11 cellular contexts compared by ENCODE assay signal in genomic region chr4:26073886-26074560, GRCh38.
DNase-seq lines count a peak whose midpoint lies in the region; ATAC-seq, FAIRE-seq and TF ChIP-seq lines count a peak whose summit lies in the region.
"Had no signal": no experiment of that assay in that cellular context is flagged by ENCODE, and none has a peak within 500 bp of the region (broad histone marks: within the 10 kb centered on the region; RNA-seq: fewer than 3 reads in every experiment).

No MANE protein-coding gene starts in this region.

- no peak overlapping the region for H4K91ac ChIP-seq in neuronal stem cell (ENCODE audit: low read depth, low read length, poor library complexity)

- WGBS in neuronal stem cell (ENCODE audit: extremely low coverage in 2 of 2, insufficient read length in 2 of 2, insufficient replicate concordance in 1 of 2), 2 donors = no CpG with 5 or more reads among the region's 6 CpGs

- H2BK15ac ChIP-seq in neuronal stem cell (ENCODE audit: low read length) = no peak overlapping the region

- TF ChIP-seq CTCF in CD14-positive monocyte (IDR thresholded peaks at IDR 0.05) (no peak), omental fat pad (IDR thresholded peaks at IDR 0.05) (no peak)

- intact Hi-C loops in CD14-positive monocyte (cut with micrococcal nuclease) = no loop called here

- no peak overlapping the region for H2BK12ac ChIP-seq in neuronal stem cell (ENCODE audit: low read length)

- peak overlapping the region; percentile 98 to 99 (median 98) for H3K27ac Mint-ChIP-seq in CD14-positive monocyte
- H3K27ac Mint-ChIP-seq in activated naive CD4-positive, alpha-beta T cell treated with anti-CD3 and anti-CD28 coated beads, Interleukin-2, amount 10 ng/mL, durations not matched to agents 7 days and 5 days = peak overlapping the region; percentile 2

- CTCF ChIA-PET in activated naive CD4-positive, alpha-beta T cell treated with anti-CD3 and anti-CD28 coated beads, Interleukin-2, amount 10 ng/mL, durations not matched to agents 7 days and 5 days (lab: Charles Lee) = interaction anchor here (1.3 to 1.4 kb wide), 2 partner anchors 14 to 246 kb away, joined by 3 to 4 read pairs; no protein-coding TSS in a partner anchor

- no peak overlapping the region for H2BK120ac ChIP-seq in neuronal stem cell (ENCODE audit: low read depth, low read length)

- no peak overlapping the region for H2AFZ ChIP-seq in neuronal stem cell (ENCODE audit: low read length)

- no peak overlapping the region for H2AK5ac ChIP-seq in neuronal stem cell (ENCODE audit: low read depth, low read length)

- H4K8ac ChIP-seq in neuronal stem cell (ENCODE audit: low read depth, low read length) = no peak overlapping the region

- H3K27me3 ChIP-seq in neuronal stem cell (ENCODE audit: control insufficient read depth in 3 of 3, insufficient read depth in 3 of 3, low read depth in 1 of 3, low read length in 3 of 3) = no peaks in the 10 kb centered on the region
- H3K27me3 ChIP-seq: vagina had no signal

- H3K79me1 ChIP-seq in neuronal stem cell (ENCODE audit: low read depth, low read length) = no peaks in the 10 kb centered on the region

- H3K4me1 Mint-ChIP-seq in CD14-positive monocyte = peaks cover 74% of the 10 kb centered on the region
- H3K4me1 Mint-ChIP-seq in activated naive CD4-positive, alpha-beta T cell treated with anti-CD3 and anti-CD28 coated beads, Interleukin-2, amount 10 ng/mL, durations not matched to agents 7 days and 5 days = peaks cover 37% of the 10 kb centered on the region

- no peak for TF ChIP-seq POLR2A in GM12892 (IDR thresholded peaks at IDR 0.05; ENCODE audit: low read depth, low read length)

- no peak overlapping the region for H3K4me3 ChIP-seq in neuronal stem cell (ENCODE audit: low read length in 2 of 2)
- H3K4me3 ChIP-seq: vagina had no signal

- peaks cover 0 to 4% (median 0%) of the 10 kb centered on the region in 7 donors for H3K9me3 Mint-ChIP-seq in CD14-positive monocyte
- peaks cover 21% of the 10 kb centered on the region for H3K9me3 Mint-ChIP-seq in activated naive CD4-positive, alpha-beta T cell treated with anti-CD3 and anti-CD28 coated beads, Interleukin-2, amount 10 ng/mL, durations not matched to agents 7 days and 5 days

- no peak overlapping the region for H2BK5ac ChIP-seq in neuronal stem cell (ENCODE audit: low read length)

- no peak overlapping the region for H3K27ac ChIP-seq in neuronal stem cell (replicated peaks; ENCODE audit: low read length)
- H3K27ac ChIP-seq: vagina had no signal

- ATAC-seq in omental fat pad (ENCODE audit: low FRiP score) (no peak), GM21526 (IDR thresholded peaks at IDR 0.05; ENCODE audit: low FRiP score, unreplicated experiment) (no peak)

- no peaks in the 10 kb centered on the region for H3K36me3 ChIP-seq in neuronal stem cell (replicated peaks in 1 of 2; ENCODE audit: control insufficient read depth in 2 of 2, insufficient read depth in 2 of 2, low read length in 2 of 2)
- H3K36me3 ChIP-seq: vagina had no signal

- no peak overlapping the region for H3K4me2 ChIP-seq in neuronal stem cell (ENCODE audit: insufficient read depth, low read length, poor library complexity, severe bottlenecking)

- H3K4me3 Mint-ChIP-seq in CD14-positive monocyte = peak overlapping the region in 1 of 2 donors; percentile 59
- no peak overlapping the region for H3K4me3 Mint-ChIP-seq in activated naive CD4-positive, alpha-beta T cell treated with anti-CD3 and anti-CD28 coated beads, Interleukin-2, amount 10 ng/mL, durations not matched to agents 7 days and 5 days

- H3K4ac ChIP-seq in neuronal stem cell (ENCODE audit: low read length) = no peak overlapping the region

- no peak for DNase-seq in CD14-positive monocyte (ENCODE audit: low spot score)
- DNase-seq in GM12892 (ENCODE audit: insufficient read length) = no peak
- no peak for DNase-seq in activated naive CD4-positive, alpha-beta T cell treated with anti-CD3 and anti-CD28 coated beads, Interleukin-2, amount 10 ng/mL, durations not matched to agents 7 days and 5 days
- DNase-seq in neuronal stem cell (ENCODE audit: low spot score) = no peak
- DNase-seq in omental fat pad (ENCODE audit: low spot score) = no peak
- no peak for DNase-seq in retina
- no peak for DNase-seq in NCI-H2081 (lab: John Stamatoyannopoulos, UW)
- DNase-seq: NCI-H2029 treated with DMSO at 0.1 percent for 48 hours, NCI-H82 had no signal

- no peaks in the 10 kb centered on the region for H3K9me3 ChIP-seq in neuronal stem cell (replicated peaks in 1 of 2; ENCODE audit: control insufficient read depth in 2 of 2, insufficient read depth in 1 of 2, low read depth in 1 of 2, low read length in 2 of 2)
- H3K9me3 ChIP-seq: vagina had no signal

- H3K27me3 Mint-ChIP-seq in CD14-positive monocyte (ENCODE audit: low read depth in 3 of 3) = peaks cover 2 to 15% (median 5%) of the 10 kb centered on the region in 3 donors
- H3K27me3 Mint-ChIP-seq in activated naive CD4-positive, alpha-beta T cell treated with anti-CD3 and anti-CD28 coated beads, Interleukin-2, amount 10 ng/mL, durations not matched to agents 7 days and 5 days = no peaks in the 10 kb centered on the region

- FAIRE-seq in GM12892 (lab: Jason Lieb, UNC) = peak; percentile 78

- H3K14ac ChIP-seq in neuronal stem cell (ENCODE audit: low read length) = no peak overlapping the region

- no peak overlapping the region for H3K23ac ChIP-seq in neuronal stem cell (ENCODE audit: low read depth, low read length, poor library complexity)

- peaks cover 12 to 19% of the 10 kb centered on the region in 2 donors for H3K36me3 Mint-ChIP-seq in CD14-positive monocyte
- H3K36me3 Mint-ChIP-seq in activated naive CD4-positive, alpha-beta T cell treated with anti-CD3 and anti-CD28 coated beads, Interleukin-2, amount 10 ng/mL, durations not matched to agents 7 days and 5 days = peaks cover 8% of the 10 kb centered on the region

- no peak overlapping the region for H3K18ac ChIP-seq in neuronal stem cell (ENCODE audit: low read length)

- H3K9ac ChIP-seq in neuronal stem cell (ENCODE audit: low read depth, low read length, poor library complexity) = peak overlapping the region; percentile 25

- no peaks in the 10 kb centered on the region for H3K4me1 ChIP-seq in neuronal stem cell (ENCODE audit: control insufficient read depth in 2 of 2, insufficient read depth in 1 of 2, low read depth in 1 of 2, low read length in 2 of 2)
- H3K4me1 ChIP-seq: vagina had no signal
